Comparison of ENCODE assay signal across 1 cellular context in genomic region chr2:176088937-176089842, GRCh38.
TF ChIP-seq lines count a peak whose summit lies in the region.

No MANE protein-coding gene starts in this region.

TF ChIP-seq in HepG2, 621 proteins besides CTCF, POLR2A, EP300 and RAD21:
- TF ChIP-seq ZNF772 (CRISPR knock-in tag; IDR thresholded peaks at IDR 0.05) = no peak
- 0 out of 2 replicates have a peak, but pooled peaks have one; percentile 19 for TF ChIP-seq RNF2 (conservative IDR thresholded peaks at IDR 0.05; ENCODE audit: low read depth)
- TF ChIP-seq, protein P1, sequence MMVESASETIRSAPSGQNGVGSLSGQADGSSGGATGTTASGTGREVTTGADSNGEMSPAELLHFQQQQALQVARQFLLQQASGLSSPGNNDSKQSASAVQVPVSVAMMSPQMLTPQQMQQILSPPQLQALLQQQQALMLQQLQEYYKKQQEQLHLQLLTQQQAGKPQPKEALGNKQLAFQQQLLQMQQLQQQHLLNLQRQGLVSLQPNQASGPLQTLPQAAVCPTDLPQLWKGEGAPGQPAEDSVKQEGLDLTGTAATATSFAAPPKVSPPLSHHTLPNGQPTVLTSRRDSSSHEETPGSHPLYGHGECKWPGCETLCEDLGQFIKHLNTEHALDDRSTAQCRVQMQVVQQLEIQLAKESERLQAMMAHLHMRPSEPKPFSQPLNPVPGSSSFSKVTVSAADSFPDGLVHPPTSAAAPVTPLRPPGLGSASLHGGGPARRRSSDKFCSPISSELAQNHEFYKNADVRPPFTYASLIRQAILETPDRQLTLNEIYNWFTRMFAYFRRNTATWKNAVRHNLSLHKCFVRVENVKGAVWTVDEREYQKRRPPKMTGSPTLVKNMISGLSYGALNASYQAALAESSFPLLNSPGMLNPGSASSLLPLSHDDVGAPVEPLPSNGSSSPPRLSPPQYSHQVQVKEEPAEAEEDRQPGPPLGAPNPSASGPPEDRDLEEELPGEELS (CRISPR knock-in tag; IDR thresholded peaks at IDR 0.05) = no peak
- no peak for TF ChIP-seq ZFYVE20 (CRISPR knock-in tag; IDR thresholded peaks at IDR 0.05; ENCODE audit: borderline replicate concordance, low read depth)
- TF ChIP-seq EHMT2 (IDR thresholded peaks at IDR 0.05; ENCODE audit: borderline replicate concordance, low read depth, low read length) = no peak
- no peak for TF ChIP-seq ATF3 (CRISPR knock-in tag; IDR thresholded peaks at IDR 0.05)
- TF ChIP-seq ZBTB14 (CRISPR knock-in tag; IDR thresholded peaks at IDR 0.05) = no peak
